8 cellular contexts compared by ENCODE assay signal in the genomic region with DNA sequence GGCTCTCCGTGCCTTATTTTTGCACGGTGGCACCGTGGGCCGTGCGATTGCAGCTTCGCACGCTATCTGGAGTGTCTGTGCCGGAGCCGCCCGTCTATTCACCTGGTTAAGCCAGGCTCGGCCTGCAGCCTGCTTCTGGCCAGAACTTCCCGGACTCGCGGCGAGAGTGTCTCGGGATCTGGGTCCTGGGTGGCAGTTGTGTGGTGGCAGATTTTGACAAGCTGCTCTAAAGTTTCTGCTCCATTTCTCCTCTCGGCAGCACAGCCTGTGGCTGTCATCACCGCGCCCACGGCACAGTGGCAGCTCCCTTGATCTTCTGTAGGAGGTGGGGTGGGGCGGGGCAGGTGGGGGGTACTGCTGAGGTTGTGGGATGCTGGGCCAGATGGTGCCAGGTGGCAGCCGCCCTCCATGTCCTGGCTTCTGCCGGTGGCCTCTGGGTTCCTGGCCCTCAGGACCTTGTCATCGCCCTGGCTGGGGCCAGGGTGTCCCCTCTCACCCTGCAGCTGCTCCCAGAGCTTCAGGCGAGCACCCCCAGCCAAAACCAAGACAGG. TPM values are rescaled to one million over a fixed set of nuclear protein-coding genes. Genes with fewer than 3 reads are reported as not detected.
DNase-seq lines count a peak whose midpoint lies in the region; ATAC-seq and TF ChIP-seq lines count a peak whose summit lies in the region.

No MANE protein-coding gene starts in this region.

- H3K27me3 Mint-ChIP-seq in activated CD8-positive, alpha-beta memory T cell treated with anti-CD3 and anti-CD28 coated beads, Interleukin-2, amount 10 ng/mL, durations not matched to agents 7 days and 5 days = peaks cover 47% of the 10 kb centered on the region

- H3K4me3 ChIP-seq in epithelial cell of proximal tubule (ENCODE audit: low read depth, low read length) = peak overlapping the region; percentile 53
- H3K4me3 ChIP-seq in neuron (ENCODE audit: low read length) = peak overlapping the region; percentile 93

- no peaks in the 10 kb centered on the region for H3K27me3 ChIP-seq in neuron (ENCODE audit: insufficient read depth, low read length)

- H3K4me1 ChIP-seq in neuron (ENCODE audit: insufficient read depth, low read length) = peaks cover 28% of the 10 kb centered on the region

- H3K9me3 Mint-ChIP-seq in activated CD8-positive, alpha-beta memory T cell treated with anti-CD3 and anti-CD28 coated beads, Interleukin-2, amount 10 ng/mL, durations not matched to agents 7 days and 5 days (ENCODE audit: low read depth) = no peaks in the 10 kb centered on the region

- no peaks in the 10 kb centered on the region for H3K36me3 Mint-ChIP-seq in activated CD8-positive, alpha-beta memory T cell treated with anti-CD3 and anti-CD28 coated beads, Interleukin-2, amount 10 ng/mL, durations not matched to agents 7 days and 5 days

- peak; percentile 72 for DNase-seq in activated CD8-positive, alpha-beta memory T cell treated with anti-CD3 and anti-CD28 coated beads for 24 hours
- DNase-seq in activated CD8-positive, alpha-beta memory T cell treated with anti-CD3 and anti-CD28 coated beads, Interleukin-2, amount 10 ng/mL, durations not matched to agents 7 days and 5 days = no peak
- DNase-seq in UCSD-AML1 (lab: John Stamatoyannopoulos, UW; ENCODE audit: unreplicated experiment) (peak; percentile 45), epithelial cell of proximal tubule (ENCODE audit: low read depth) (no peak)

- no peak overlapping the region for H3K27ac Mint-ChIP-seq in activated CD8-positive, alpha-beta memory T cell treated with anti-CD3 and anti-CD28 coated beads, Interleukin-2, amount 10 ng/mL, durations not matched to agents 7 days and 5 days

- H3K36me3 ChIP-seq in neuron (ENCODE audit: insufficient read depth, low read length) = no peaks in the 10 kb centered on the region

- TF ChIP-seq CTCF in epithelial cell of proximal tubule (conservative IDR thresholded peaks at IDR 0.05; ENCODE audit: low read depth, low read length) = no peak

- H3K9me3 ChIP-seq in neuron (ENCODE audit: low read length) = no peaks in the 10 kb centered on the region

- no peak overlapping the region for H3K4me3 Mint-ChIP-seq in activated CD8-positive, alpha-beta memory T cell treated with anti-CD3 and anti-CD28 coated beads, Interleukin-2, amount 10 ng/mL, durations not matched to agents 7 days and 5 days

- H3K4me1 Mint-ChIP-seq in activated CD8-positive, alpha-beta memory T cell treated with anti-CD3 and anti-CD28 coated beads, Interleukin-2, amount 10 ng/mL, durations not matched to agents 7 days and 5 days = peaks cover 7% of the 10 kb centered on the region

- H2AFZ ChIP-seq in neuron (ENCODE audit: low read depth, low read length) = no peak overlapping the region

- CTCF ChIA-PET in activated CD8-positive, alpha-beta memory T cell treated with anti-CD3 and anti-CD28 coated beads, Interleukin-2, amount 10 ng/mL, durations not matched to agents 7 days and 5 days (lab: Charles Lee) = interaction anchor here (1.1 to 1.5 kb wide), 4 partner anchors 147 to 727 kb away, joined by 3 to 9 read pairs (median 4); no protein-coding TSS in a partner anchor

- no peak for ATAC-seq in activated CD8-positive, alpha-beta memory T cell treated with anti-CD3 and anti-CD28 coated beads, Interleukin-2, amount 10 ng/mL, durations not matched to agents 7 days and 5 days
- ATAC-seq in GM18868 (IDR thresholded peaks at IDR 0.05; ENCODE audit: unreplicated experiment) = no peak
- ATAC-seq in HG02610 (IDR thresholded peaks at IDR 0.05; ENCODE audit: unreplicated experiment) = no peak
- ATAC-seq in HG02970 (IDR thresholded peaks at IDR 0.05; ENCODE audit: low FRiP score, unreplicated experiment) = no peak

RNA-seq across cellular contexts. Expression of a gene that starts 2.9 kb away (rescaled TPM):
- total RNA-seq in activated CD8-positive, alpha-beta memory T cell treated with anti-CD3 and anti-CD28 coated beads, Interleukin-2, amount 10 ng/mL, durations not matched to agents 7 days and 5 days = not detected
- total RNA-seq in epithelial cell of proximal tubule = 0.69 and 3.6 TPM in 2 replicates

Comparison
In these comparisons a context has a peak if more than half of its experiments do, and no peak if none do; other contexts are left out.
1. DNase-seq: peak in activated CD8-positive, alpha-beta memory T cell treated with anti-CD3 and anti-CD28 coated beads for 24 hours (single experiment) and UCSD-AML1 (single experiment); none in activated CD8-positive, alpha-beta memory T cell treated with anti-CD3 and anti-CD28 coated beads, Interleukin-2, amount 10 ng/mL, durations not matched to agents 7 days and 5 days (single experiment) and epithelial cell of proximal tubule (single experiment).